1 cellular context compared by ENCODE assay signal in the genomic region with DNA sequence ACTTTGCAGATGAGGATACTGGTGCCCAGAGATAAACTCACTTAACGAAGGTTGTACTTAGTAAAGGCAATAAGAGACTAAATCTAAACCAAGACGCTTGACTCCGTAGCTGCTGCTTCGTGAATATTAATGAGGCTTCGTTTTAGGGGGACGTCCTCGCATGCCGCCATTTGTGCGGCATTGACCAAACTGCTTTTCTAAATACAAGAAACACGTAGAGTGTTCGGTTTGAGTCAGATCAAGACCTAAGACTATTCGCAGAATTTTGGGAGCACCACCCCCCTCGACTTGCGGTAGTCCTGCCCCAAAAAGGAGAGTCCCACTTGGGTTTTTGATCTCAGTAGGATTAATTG.
TF ChIP-seq lines count a peak whose summit lies in the region.

No MANE protein-coding gene starts in this region.

TF ChIP-seq in GM12878, 131 proteins besides CTCF, POLR2A, EP300 and RAD21 (continues in another document):
- TF ChIP-seq BMI1 (IDR thresholded peaks at IDR 0.05; ENCODE audit: borderline replicate concordance) = 0 out of 2 replicates have a peak, but pooled peaks have one; percentile 4
- no peak; the same call in 1 of the 2 replicates for TF ChIP-seq WRNIP1 (IDR thresholded peaks at IDR 0.05; ENCODE audit: borderline replicate concordance, low read depth, low read length)
- TF ChIP-seq, protein P1, sequence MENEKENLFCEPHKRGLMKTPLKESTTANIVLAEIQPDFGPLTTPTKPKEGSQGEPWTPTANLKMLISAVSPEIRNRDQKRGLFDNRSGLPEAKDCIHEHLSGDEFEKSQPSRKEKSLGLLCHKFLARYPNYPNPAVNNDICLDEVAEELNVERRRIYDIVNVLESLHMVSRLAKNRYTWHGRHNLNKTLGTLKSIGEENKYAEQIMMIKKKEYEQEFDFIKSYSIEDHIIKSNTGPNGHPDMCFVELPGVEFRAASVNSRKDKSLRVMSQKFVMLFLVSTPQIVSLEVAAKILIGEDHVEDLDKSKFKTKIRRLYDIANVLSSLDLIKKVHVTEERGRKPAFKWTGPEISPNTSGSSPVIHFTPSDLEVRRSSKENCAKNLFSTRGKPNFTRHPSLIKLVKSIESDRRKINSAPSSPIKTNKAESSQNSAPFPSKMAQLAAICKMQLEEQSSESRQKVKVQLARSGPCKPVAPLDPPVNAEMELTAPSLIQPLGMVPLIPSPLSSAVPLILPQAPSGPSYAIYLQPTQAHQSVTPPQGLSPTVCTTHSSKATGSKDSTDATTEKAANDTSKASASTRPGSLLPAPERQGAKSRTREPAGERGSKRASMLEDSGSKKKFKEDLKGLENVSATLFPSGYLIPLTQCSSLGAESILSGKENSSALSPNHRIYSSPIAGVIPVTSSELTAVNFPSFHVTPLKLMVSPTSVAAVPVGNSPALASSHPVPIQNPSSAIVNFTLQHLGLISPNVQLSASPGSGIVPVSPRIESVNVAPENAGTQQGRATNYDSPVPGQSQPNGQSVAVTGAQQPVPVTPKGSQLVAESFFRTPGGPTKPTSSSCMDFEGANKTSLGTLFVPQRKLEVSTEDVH (IDR thresholded peaks at IDR 0.05; ENCODE audit: low read depth, partially characterized antibody) = no peak
- TF ChIP-seq CREB1 (IDR thresholded peaks at IDR 0.05; ENCODE audit: low read depth) = no peak
- TF ChIP-seq ESRRA (IDR thresholded peaks at IDR 0.05; ENCODE audit: low read length) = no peak
- no peak for TF ChIP-seq RELA (IDR thresholded peaks at IDR 0.05; ENCODE audit: borderline replicate concordance, partially characterized antibody)
- TF ChIP-seq IRF3 (IDR thresholded peaks at IDR 0.05) = no peak
- no peak for TF ChIP-seq RAD51 (IDR thresholded peaks at IDR 0.05)
- no peak for TF ChIP-seq ZNF384 (IDR thresholded peaks at IDR 0.05; ENCODE audit: borderline replicate concordance, low read depth, low read length)
- no peak for TF ChIP-seq CHD2 (IDR thresholded peaks at IDR 0.05; ENCODE audit: borderline replicate concordance, low read depth, low read length)
- no peak for TF ChIP-seq ZSCAN29 (IDR thresholded peaks at IDR 0.05)
- TF ChIP-seq GATAD2B (conservative IDR thresholded peaks at IDR 0.05; ENCODE audit: low read depth) = no peak
- no peak for TF ChIP-seq ZBTB40 (IDR thresholded peaks at IDR 0.05; ENCODE audit: borderline replicate concordance)
- TF ChIP-seq MTA2 (IDR thresholded peaks at IDR 0.05; ENCODE audit: low read depth) = no peak
- TF ChIP-seq HCFC1 (IDR thresholded peaks at IDR 0.05; ENCODE audit: low read length) = no peak
- TF ChIP-seq, protein P2, sequence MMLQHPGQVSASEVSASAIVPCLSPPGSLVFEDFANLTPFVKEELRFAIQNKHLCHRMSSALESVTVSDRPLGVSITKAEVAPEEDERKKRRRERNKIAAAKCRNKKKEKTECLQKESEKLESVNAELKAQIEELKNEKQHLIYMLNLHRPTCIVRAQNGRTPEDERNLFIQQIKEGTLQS (IDR thresholded peaks at IDR 0.05; ENCODE audit: borderline replicate concordance, extremely low read depth, low read depth, low read length) = no peak
- TF ChIP-seq CUX1 (IDR thresholded peaks at IDR 0.05; ENCODE audit: insufficient replicate concordance, low read depth, low read length) = no peak
- peak; percentile 40; the same call in 1 of the 2 replicates for TF ChIP-seq CBFB (IDR thresholded peaks at IDR 0.05; ENCODE audit: low read depth)
- 0 out of 2 replicates have a peak, but pooled peaks have one; percentile 5 for TF ChIP-seq ZNF207 (IDR thresholded peaks at IDR 0.05; ENCODE audit: borderline replicate concordance)
- no peak for TF ChIP-seq BHLHE40 (IDR thresholded peaks at IDR 0.05; ENCODE audit: borderline replicate concordance in 1 of 2, low read depth in 2 of 2, low read length in 1 of 2)
- no peak for TF ChIP-seq ZNF24 (IDR thresholded peaks at IDR 0.05)
- no peak for TF ChIP-seq EZH2 (IDR thresholded peaks at IDR 0.05; ENCODE audit: borderline replicate concordance, control insufficient read depth, low read depth, low read length)
- no peak for TF ChIP-seq NFXL1 (IDR thresholded peaks at IDR 0.05; ENCODE audit: borderline replicate concordance)
- TF ChIP-seq BCL11A (IDR thresholded peaks at IDR 0.05; ENCODE audit: low read depth, low read length) = 0 out of 2 replicates have a peak, but pooled peaks have one; percentile 8
- no peak for TF ChIP-seq JUND (IDR thresholded peaks at IDR 0.05; ENCODE audit: low read depth, low read length)
- TF ChIP-seq HDAC6 (IDR thresholded peaks at IDR 0.05; ENCODE audit: unreplicated experiment) = no peak
- TF ChIP-seq ZNF217 (IDR thresholded peaks at IDR 0.05) = no peak
- TF ChIP-seq SMAD5 (IDR thresholded peaks at IDR 0.05; ENCODE audit: low read depth) = no peak
- no peak for TF ChIP-seq FOXK2 (IDR thresholded peaks at IDR 0.05)
- no peak for TF ChIP-seq PAX5 (IDR thresholded peaks at IDR 0.05; ENCODE audit: borderline replicate concordance, low read depth, low read length)
- no peak for TF ChIP-seq SPI1 (IDR thresholded peaks at IDR 0.05; ENCODE audit: borderline replicate concordance, insufficient read depth, low read depth, low read length)
- peak; percentile 75 for TF ChIP-seq YY1 (IDR thresholded peaks at IDR 0.05; ENCODE audit: low read depth, low read length)
- no peak for TF ChIP-seq SMC3 (IDR thresholded peaks at IDR 0.05; ENCODE audit: borderline replicate concordance, low read length)
- TF ChIP-seq, protein P3, sequence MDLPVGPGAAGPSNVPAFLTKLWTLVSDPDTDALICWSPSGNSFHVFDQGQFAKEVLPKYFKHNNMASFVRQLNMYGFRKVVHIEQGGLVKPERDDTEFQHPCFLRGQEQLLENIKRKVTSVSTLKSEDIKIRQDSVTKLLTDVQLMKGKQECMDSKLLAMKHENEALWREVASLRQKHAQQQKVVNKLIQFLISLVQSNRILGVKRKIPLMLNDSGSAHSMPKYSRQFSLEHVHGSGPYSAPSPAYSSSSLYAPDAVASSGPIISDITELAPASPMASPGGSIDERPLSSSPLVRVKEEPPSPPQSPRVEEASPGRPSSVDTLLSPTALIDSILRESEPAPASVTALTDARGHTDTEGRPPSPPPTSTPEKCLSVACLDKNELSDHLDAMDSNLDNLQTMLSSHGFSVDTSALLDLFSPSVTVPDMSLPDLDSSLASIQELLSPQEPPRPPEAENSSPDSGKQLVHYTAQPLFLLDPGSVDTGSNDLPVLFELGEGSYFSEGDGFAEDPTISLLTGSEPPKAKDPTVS (IDR thresholded peaks at IDR 0.05; ENCODE audit: low read depth, low read length) = no peak
- no peak for TF ChIP-seq PKNOX1 (IDR thresholded peaks at IDR 0.05)
- no peak for TF ChIP-seq KLF5 (IDR thresholded peaks at IDR 0.05; ENCODE audit: partially characterized antibody)
- peak; percentile 25; the same call in 1 of the 2 replicates for TF ChIP-seq LARP7 (IDR thresholded peaks at IDR 0.05)
- TF ChIP-seq HDAC2 (IDR thresholded peaks at IDR 0.05) = no peak
- TF ChIP-seq, protein P4, sequence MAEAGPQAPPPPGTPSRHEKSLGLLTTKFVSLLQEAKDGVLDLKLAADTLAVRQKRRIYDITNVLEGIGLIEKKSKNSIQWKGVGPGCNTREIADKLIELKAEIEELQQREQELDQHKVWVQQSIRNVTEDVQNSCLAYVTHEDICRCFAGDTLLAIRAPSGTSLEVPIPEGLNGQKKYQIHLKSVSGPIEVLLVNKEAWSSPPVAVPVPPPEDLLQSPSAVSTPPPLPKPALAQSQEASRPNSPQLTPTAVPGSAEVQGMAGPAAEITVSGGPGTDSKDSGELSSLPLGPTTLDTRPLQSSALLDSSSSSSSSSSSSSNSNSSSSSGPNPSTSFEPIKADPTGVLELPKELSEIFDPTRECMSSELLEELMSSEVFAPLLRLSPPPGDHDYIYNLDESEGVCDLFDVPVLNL (IDR thresholded peaks at IDR 0.05; ENCODE audit: low read depth, low read length) = no peak
